ENCODE assay signal across 1 cellular context in genomic region chr11:57805780-57806179, GRCh38.
TF ChIP-seq lines count a peak whose summit lies in the region.

No MANE protein-coding gene starts in this region.

TF ChIP-seq in HepG2, 621 proteins besides CTCF, POLR2A, EP300 and RAD21:
- TF ChIP-seq RBM22 (optimal IDR thresholded peaks at IDR 0.05; ENCODE audit: low read length) (peak; percentile 43), CEBPG (CRISPR knock-in tag; IDR thresholded peaks at IDR 0.05) (no peak)
